2 cellular contexts compared by ENCODE assay signal in genomic region chr18:3584266-3584665, GRCh38.
TF ChIP-seq lines count a peak whose summit lies in the region.

No MANE protein-coding gene starts in this region.

TF ChIP-seq in A549, 52 proteins besides CTCF, POLR2A, EP300 and RAD21:
- TF ChIP-seq FOSB (CRISPR knock-in tag; IDR thresholded peaks at IDR 0.05), result no peak
- no peak for TF ChIP-seq SMC3 (IDR thresholded peaks at IDR 0.05)
- TF ChIP-seq CBX2 (IDR thresholded peaks at IDR 0.05; ENCODE audit: borderline replicate concordance, low read depth), result no peak
- no peak for TF ChIP-seq CHD4 (IDR thresholded peaks at IDR 0.05; ENCODE audit: borderline replicate concordance)
- TF ChIP-seq ELK1 (IDR thresholded peaks at IDR 0.05; ENCODE audit: low read depth, low read length), result no peak
- no peak for TF ChIP-seq KDM5A (IDR thresholded peaks at IDR 0.05)
- TF ChIP-seq GATA3 (IDR thresholded peaks at IDR 0.05; ENCODE audit: borderline replicate concordance), result no peak
- no peak for TF ChIP-seq ESRRA (IDR thresholded peaks at IDR 0.05; ENCODE audit: borderline replicate concordance, low read length)
- no peak for TF ChIP-seq HEYL (CRISPR knock-in tag; IDR thresholded peaks at IDR 0.05)
- TF ChIP-seq PBX3 (IDR thresholded peaks at IDR 0.05), result no peak
- no peak for TF ChIP-seq MAX (IDR thresholded peaks at IDR 0.05)
- TF ChIP-seq ZFP36 (IDR thresholded peaks at IDR 0.05; ENCODE audit: borderline replicate concordance, partially characterized antibody), result no peak
- no peak for TF ChIP-seq HOXB13 (CRISPR knock-in tag; IDR thresholded peaks at IDR 0.05; ENCODE audit: low read depth)
- TF ChIP-seq RARB (CRISPR knock-in tag; IDR thresholded peaks at IDR 0.05), result no peak
- TF ChIP-seq EHMT2 (IDR thresholded peaks at IDR 0.05; ENCODE audit: low read depth), result no peak
- no peak for TF ChIP-seq JUN (IDR thresholded peaks at IDR 0.05)
- TF ChIP-seq ZC3H11A (IDR thresholded peaks at IDR 0.05), result no peak
- TF ChIP-seq E2F6 (IDR thresholded peaks at IDR 0.05; ENCODE audit: borderline replicate concordance, low read depth), result no peak
- TF ChIP-seq JUNB (IDR thresholded peaks at IDR 0.05), result no peak
- TF ChIP-seq ZNF302 (CRISPR knock-in tag; IDR thresholded peaks at IDR 0.05), result no peak

TF ChIP-seq in IMR-90, 13 proteins besides CTCF, POLR2A, EP300 and RAD21:
- no peak for TF ChIP-seq USF2 (IDR thresholded peaks at IDR 0.05; ENCODE audit: low read depth, low read length)
- TF ChIP-seq MAFK (IDR thresholded peaks at IDR 0.05; ENCODE audit: low read depth, low read length), result no peak
- TF ChIP-seq MAZ (IDR thresholded peaks at IDR 0.05; ENCODE audit: borderline replicate concordance, low read depth, low read length), result no peak
- no peak for TF ChIP-seq BHLHE40 (IDR thresholded peaks at IDR 0.05; ENCODE audit: low read depth, low read length)
- no peak for TF ChIP-seq SMC3 (IDR thresholded peaks at IDR 0.05; ENCODE audit: low read depth, low read length)
- TF ChIP-seq MXI1 (IDR thresholded peaks at IDR 0.05; ENCODE audit: borderline replicate concordance, low read depth, low read length), result no peak
- no peak for TF ChIP-seq CHD1 (IDR thresholded peaks at IDR 0.05; ENCODE audit: low read depth, low read length)
- TF ChIP-seq RFX5 (IDR thresholded peaks at IDR 0.05; ENCODE audit: low read depth, low read length), result no peak
- TF ChIP-seq RCOR1 (IDR thresholded peaks at IDR 0.05; ENCODE audit: insufficient replicate concordance, low read length), result no peak
